In the genomic region with DNA sequence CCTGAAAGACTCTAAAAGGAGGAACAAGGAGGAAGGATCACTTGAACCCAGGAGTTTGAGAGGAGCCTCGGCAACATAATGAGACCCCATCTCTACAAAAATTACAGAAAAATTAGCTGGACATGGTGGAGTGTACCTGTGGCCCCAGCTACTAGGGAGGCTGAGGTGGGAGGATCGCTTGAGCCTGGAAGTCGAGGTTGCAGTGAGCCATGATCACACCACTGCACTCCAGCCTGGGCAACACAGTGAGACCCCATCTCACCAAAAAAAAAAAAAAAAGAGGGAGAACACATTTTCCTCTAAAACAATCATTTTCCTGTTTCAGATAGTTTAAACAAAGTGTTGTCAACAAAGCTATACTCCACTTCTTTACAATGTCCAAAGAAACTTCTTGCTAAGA, we compare ENCODE assay signal across 1 cellular context.
A peak's percentile ranks its signal among the peaks of the same experiment; 100 is the strongest.
TF ChIP-seq lines count a peak whose summit lies in the region.

No MANE protein-coding gene starts in this region.

TF ChIP-seq in K562, 482 proteins besides CTCF, POLR2A, EP300 and RAD21:
- TF ChIP-seq, protein P1, sequence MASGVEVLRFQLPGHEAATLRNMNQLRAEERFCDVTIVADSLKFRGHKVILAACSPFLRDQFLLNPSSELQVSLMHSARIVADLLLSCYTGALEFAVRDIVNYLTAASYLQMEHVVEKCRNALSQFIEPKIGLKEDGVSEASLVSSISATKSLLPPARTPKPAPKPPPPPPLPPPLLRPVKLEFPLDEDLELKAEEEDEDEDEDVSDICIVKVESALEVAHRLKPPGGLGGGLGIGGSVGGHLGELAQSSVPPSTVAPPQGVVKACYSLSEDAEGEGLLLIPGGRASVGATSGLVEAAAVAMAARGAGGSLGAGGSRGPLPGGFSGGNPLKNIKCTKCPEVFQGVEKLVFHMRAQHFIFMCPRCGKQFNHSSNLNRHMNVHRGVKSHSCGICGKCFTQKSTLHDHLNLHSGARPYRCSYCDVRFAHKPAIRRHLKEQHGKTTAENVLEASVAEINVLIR (CRISPR knock-in tag; IDR thresholded peaks at IDR 0.05): no peak
- TF ChIP-seq MTF1 (CRISPR knock-in tag; IDR thresholded peaks at IDR 0.05; ENCODE audit: borderline replicate concordance): no peak
- TF ChIP-seq, protein P2, sequence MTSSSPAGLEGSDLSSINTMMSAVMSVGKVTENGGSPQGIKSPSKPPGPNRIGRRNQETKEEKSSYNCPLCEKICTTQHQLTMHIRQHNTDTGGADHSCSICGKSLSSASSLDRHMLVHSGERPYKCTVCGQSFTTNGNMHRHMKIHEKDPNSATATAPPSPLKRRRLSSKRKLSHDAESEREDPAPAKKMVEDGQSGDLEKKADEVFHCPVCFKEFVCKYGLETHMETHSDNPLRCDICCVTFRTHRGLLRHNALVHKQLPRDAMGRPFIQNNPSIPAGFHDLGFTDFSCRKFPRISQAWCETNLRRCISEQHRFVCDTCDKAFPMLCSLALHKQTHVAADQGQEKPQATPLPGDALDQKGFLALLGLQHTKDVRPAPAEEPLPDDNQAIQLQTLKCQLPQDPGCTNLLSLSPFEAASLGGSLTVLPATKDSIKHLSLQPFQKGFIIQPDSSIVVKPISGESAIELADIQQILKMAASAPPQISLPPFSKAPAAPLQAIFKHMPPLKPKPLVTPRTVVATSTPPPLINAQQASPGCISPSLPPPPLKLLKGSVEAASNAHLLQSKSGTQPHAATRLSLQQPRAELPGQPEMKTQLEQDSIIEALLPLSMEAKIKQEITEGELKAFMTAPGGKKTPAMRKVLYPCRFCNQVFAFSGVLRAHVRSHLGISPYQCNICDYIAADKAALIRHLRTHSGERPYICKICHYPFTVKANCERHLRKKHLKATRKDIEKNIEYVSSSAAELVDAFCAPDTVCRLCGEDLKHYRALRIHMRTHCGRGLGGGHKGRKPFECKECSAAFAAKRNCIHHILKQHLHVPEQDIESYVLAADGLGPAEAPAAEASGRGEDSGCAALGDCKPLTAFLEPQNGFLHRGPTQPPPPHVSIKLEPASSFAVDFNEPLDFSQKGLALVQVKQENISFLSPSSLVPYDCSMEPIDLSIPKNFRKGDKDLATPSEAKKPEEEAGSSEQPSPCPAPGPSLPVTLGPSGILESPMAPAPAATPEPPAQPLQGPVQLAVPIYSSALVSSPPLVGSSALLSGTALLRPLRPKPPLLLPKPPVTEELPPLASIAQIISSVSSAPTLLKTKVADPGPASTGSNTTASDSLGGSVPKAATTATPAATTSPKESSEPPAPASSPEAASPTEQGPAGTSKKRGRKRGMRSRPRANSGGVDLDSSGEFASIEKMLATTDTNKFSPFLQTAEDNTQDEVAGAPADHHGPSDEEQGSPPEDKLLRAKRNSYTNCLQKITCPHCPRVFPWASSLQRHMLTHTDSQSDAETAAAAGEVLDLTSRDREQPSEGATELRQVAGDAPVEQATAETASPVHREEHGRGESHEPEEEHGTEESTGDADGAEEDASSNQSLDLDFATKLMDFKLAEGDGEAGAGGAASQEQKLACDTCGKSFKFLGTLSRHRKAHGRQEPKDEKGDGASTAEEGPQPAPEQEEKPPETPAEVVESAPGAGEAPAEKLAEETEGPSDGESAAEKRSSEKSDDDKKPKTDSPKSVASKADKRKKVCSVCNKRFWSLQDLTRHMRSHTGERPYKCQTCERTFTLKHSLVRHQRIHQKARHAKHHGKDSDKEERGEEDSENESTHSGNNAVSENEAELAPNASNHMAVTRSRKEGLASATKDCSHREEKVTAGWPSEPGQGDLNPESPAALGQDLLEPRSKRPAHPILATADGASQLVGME (CRISPR knock-in tag; IDR thresholded peaks at IDR 0.05): no peak
- no peak for TF ChIP-seq RFX7 (CRISPR knock-in tag; IDR thresholded peaks at IDR 0.05)
- no peak for TF ChIP-seq HIVEP1 (CRISPR knock-in tag; IDR thresholded peaks at IDR 0.05)
- peak; percentile 26 for TF ChIP-seq RBM25 (IDR thresholded peaks at IDR 0.05; ENCODE audit: low read depth, low read length, severe bottlenecking)
- TF ChIP-seq, protein P3, sequence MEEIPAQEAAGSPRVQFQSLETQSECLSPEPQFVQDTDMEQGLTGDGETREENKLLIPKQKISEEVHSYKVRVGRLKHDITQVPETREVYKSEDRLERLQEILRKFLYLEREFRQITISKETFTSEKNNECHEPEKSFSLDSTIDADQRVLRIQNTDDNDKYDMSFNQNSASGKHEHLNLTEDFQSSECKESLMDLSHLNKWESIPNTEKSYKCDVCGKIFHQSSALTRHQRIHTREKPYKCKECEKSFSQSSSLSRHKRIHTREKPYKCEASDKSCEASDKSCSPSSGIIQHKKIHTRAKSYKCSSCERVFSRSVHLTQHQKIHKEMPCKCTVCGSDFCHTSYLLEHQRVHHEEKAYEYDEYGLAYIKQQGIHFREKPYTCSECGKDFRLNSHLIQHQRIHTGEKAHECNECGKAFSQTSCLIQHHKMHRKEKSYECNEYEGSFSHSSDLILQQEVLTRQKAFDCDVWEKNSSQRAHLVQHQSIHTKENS (CRISPR knock-in tag; IDR thresholded peaks at IDR 0.05): no peak
- TF ChIP-seq ZNF121 (CRISPR knock-in tag; conservative IDR thresholded peaks at IDR 0.05): peak; percentile 91
- TF ChIP-seq CBFA2T3 (IDR thresholded peaks at IDR 0.05): no peak
- TF ChIP-seq, protein P4, sequence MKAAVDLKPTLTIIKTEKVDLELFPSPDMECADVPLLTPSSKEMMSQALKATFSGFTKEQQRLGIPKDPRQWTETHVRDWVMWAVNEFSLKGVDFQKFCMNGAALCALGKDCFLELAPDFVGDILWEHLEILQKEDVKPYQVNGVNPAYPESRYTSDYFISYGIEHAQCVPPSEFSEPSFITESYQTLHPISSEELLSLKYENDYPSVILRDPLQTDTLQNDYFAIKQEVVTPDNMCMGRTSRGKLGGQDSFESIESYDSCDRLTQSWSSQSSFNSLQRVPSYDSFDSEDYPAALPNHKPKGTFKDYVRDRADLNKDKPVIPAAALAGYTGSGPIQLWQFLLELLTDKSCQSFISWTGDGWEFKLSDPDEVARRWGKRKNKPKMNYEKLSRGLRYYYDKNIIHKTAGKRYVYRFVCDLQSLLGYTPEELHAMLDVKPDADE (conservative IDR thresholded peaks at IDR 0.05; ENCODE audit: control insufficient read depth, low read depth, low read length): no peak
- TF ChIP-seq, protein P5, sequence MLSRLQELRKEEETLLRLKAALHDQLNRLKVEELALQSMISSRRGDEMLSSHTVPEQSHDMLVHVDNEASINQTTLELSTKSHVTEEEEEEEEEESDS (CRISPR knock-in tag; IDR thresholded peaks at IDR 0.05): no peak
- no peak for TF ChIP-seq ZNF644 (tag; IDR thresholded peaks at IDR 0.05; ENCODE audit: low read depth)
- TF ChIP-seq ASH1L (IDR thresholded peaks at IDR 0.05; ENCODE audit: borderline replicate concordance, low read depth, partially characterized antibody): no peak
- TF ChIP-seq, protein P6, sequence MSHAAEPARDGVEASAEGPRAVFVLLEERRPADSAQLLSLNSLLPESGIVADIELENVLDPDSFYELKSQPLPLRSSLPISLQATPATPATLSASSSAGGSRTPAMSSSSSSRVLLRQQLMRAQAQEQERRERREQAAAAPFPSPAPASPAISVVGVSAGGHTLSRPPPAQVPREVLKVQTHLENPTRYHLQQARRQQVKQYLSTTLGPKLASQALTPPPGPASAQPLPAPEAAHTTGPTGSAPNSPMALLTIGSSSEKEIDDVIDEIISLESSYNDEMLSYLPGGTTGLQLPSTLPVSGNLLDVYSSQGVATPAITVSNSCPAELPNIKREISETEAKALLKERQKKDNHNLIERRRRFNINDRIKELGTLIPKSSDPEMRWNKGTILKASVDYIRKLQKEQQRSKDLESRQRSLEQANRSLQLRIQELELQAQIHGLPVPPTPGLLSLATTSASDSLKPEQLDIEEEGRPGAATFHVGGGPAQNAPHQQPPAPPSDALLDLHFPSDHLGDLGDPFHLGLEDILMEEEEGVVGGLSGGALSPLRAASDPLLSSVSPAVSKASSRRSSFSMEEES (CRISPR knock-in tag; IDR thresholded peaks at IDR 0.05): no peak
